Comparison of ENCODE assay signal across 1 cellular context in the genomic region with DNA sequence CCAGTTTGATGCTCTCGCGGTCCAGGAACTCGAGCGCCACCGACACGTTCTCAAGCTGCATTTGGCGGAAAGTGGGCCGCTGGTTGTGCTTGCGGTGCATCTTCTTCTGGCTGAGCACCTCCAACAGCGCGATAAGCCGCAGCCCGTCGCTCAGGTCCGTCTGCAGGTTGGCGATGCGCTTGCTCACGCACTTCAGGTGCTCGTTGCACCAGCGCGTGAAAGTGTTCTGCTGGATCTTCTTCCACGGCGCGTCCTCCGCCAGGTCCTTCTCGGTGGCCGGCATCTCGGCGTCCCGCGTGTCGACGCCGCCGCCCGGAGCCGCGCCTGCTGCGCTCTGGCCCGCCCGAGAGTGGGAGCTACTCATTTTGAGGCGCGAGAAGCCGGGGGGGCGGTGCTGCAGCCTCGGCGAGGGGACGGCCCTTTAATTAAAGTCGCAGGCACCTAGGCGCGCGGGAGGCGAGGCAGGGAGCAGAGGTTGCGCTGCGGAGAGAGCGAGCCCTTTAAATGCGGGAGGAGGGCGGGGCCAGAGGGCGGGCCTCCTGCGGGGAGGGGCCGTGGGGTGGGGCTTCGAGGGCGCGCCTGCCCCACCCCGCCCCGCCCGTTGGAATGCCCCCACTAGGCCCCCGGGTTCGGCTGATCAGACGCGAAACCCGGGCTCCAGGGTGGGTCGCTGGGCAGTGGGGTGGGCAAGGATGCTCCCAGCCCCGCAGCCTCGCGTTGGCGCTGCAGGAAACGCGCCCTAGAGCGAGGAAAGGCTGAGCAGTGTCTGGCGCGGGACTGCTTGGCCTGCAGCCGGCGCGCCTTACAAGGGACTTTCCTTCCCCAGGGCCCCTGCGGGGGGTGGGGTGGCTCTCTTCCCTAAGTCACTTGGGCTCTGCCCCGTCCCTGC.
A peak's percentile ranks its signal among the peaks of the same experiment; 100 is the strongest.
TF ChIP-seq lines count a peak whose summit lies in the region.

No MANE protein-coding gene starts in this region.

TF ChIP-seq in HEK293, 187 proteins besides CTCF, POLR2A, EP300 and RAD21 (continued from another document):
- TF ChIP-seq, protein P1, sequence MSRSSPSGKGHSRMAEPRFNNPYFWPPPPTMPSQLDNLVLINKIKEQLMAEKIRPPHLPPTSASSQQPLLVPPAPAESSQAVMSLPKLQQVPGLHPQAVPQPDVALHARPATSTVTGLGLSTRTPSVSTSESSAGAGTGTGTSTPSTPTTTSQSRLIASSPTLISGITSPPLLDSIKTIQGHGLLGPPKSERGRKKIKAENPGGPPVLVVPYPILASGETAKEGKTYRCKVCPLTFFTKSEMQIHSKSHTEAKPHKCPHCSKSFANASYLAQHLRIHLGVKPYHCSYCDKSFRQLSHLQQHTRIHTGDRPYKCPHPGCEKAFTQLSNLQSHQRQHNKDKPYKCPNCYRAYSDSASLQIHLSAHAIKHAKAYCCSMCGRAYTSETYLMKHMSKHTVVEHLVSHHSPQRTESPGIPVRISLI (tag by site-specific recombination; IDR thresholded peaks at IDR 0.05) = no peak
- TF ChIP-seq OSR2 (tag by site-specific recombination; IDR thresholded peaks at IDR 0.05) = no peak
- TF ChIP-seq ZNF623 (tag by site-specific recombination; IDR thresholded peaks at IDR 0.05) = no peak
- no peak for TF ChIP-seq ZNF239 (tag by site-specific recombination; IDR thresholded peaks at IDR 0.05)
- TF ChIP-seq, protein P2, sequence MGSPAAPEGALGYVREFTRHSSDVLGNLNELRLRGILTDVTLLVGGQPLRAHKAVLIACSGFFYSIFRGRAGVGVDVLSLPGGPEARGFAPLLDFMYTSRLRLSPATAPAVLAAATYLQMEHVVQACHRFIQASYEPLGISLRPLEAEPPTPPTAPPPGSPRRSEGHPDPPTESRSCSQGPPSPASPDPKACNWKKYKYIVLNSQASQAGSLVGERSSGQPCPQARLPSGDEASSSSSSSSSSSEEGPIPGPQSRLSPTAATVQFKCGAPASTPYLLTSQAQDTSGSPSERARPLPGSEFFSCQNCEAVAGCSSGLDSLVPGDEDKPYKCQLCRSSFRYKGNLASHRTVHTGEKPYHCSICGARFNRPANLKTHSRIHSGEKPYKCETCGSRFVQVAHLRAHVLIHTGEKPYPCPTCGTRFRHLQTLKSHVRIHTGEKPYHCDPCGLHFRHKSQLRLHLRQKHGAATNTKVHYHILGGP (tag by site-specific recombination; IDR thresholded peaks at IDR 0.05) = no peak
- no peak for TF ChIP-seq ZNF529 (tag by site-specific recombination; IDR thresholded peaks at IDR 0.05; ENCODE audit: insufficient replicate concordance)
- peak; percentile 90 for TF ChIP-seq ZBTB8A (tag by site-specific recombination; IDR thresholded peaks at IDR 0.05)
- no peak for TF ChIP-seq HOXC10 (CRISPR knock-in tag; IDR thresholded peaks at IDR 0.05)
- TF ChIP-seq, protein P3, sequence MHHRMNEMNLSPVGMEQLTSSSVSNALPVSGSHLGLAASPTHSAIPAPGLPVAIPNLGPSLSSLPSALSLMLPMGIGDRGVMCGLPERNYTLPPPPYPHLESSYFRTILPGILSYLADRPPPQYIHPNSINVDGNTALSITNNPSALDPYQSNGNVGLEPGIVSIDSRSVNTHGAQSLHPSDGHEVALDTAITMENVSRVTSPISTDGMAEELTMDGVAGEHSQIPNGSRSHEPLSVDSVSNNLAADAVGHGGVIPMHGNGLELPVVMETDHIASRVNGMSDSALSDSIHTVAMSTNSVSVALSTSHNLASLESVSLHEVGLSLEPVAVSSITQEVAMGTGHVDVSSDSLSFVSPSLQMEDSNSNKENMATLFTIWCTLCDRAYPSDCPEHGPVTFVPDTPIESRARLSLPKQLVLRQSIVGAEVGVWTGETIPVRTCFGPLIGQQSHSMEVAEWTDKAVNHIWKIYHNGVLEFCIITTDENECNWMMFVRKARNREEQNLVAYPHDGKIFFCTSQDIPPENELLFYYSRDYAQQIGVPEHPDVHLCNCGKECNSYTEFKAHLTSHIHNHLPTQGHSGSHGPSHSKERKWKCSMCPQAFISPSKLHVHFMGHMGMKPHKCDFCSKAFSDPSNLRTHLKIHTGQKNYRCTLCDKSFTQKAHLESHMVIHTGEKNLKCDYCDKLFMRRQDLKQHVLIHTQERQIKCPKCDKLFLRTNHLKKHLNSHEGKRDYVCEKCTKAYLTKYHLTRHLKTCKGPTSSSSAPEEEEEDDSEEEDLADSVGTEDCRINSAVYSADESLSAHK (tag by site-specific recombination; IDR thresholded peaks at IDR 0.05) = peak; percentile 51; the same call in 1 of the 2 replicates
- no peak for TF ChIP-seq ZNF184 (tag by site-specific recombination; IDR thresholded peaks at IDR 0.05)
- TF ChIP-seq ZSCAN23 (tag by site-specific recombination; IDR thresholded peaks at IDR 0.05) = no peak
- TF ChIP-seq ZNF114 (tag by site-specific recombination; IDR thresholded peaks at IDR 0.05) = no peak
- no peak for TF ChIP-seq ZNF792 (tag by site-specific recombination; IDR thresholded peaks at IDR 0.05)
- no peak for TF ChIP-seq ZNF138 (tag by site-specific recombination; IDR thresholded peaks at IDR 0.05; ENCODE audit: borderline replicate concordance)
- TF ChIP-seq, protein P4, sequence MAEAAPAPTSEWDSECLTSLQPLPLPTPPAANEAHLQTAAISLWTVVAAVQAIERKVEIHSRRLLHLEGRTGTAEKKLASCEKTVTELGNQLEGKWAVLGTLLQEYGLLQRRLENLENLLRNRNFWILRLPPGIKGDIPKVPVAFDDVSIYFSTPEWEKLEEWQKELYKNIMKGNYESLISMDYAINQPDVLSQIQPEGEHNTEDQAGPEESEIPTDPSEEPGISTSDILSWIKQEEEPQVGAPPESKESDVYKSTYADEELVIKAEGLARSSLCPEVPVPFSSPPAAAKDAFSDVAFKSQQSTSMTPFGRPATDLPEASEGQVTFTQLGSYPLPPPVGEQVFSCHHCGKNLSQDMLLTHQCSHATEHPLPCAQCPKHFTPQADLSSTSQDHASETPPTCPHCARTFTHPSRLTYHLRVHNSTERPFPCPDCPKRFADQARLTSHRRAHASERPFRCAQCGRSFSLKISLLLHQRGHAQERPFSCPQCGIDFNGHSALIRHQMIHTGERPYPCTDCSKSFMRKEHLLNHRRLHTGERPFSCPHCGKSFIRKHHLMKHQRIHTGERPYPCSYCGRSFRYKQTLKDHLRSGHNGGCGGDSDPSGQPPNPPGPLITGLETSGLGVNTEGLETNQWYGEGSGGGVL (tag by site-specific recombination; IDR thresholded peaks at IDR 0.05) = peak; percentile 15; the same call in 1 of the 2 replicates
- TF ChIP-seq, protein P5, sequence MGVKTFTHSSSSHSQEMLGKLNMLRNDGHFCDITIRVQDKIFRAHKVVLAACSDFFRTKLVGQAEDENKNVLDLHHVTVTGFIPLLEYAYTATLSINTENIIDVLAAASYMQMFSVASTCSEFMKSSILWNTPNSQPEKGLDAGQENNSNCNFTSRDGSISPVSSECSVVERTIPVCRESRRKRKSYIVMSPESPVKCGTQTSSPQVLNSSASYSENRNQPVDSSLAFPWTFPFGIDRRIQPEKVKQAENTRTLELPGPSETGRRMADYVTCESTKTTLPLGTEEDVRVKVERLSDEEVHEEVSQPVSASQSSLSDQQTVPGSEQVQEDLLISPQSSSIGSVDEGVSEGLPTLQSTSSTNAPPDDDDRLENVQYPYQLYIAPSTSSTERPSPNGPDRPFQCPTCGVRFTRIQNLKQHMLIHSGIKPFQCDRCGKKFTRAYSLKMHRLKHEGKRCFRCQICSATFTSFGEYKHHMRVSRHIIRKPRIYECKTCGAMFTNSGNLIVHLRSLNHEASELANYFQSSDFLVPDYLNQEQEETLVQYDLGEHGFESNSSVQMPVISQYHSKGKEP (tag by site-specific recombination; IDR thresholded peaks at IDR 0.05) = no peak
- TF ChIP-seq ZNF140 (tag by site-specific recombination; IDR thresholded peaks at IDR 0.05) = no peak
- peak; percentile 91; the same call in 1 of the 2 replicates for TF ChIP-seq GLI4 (tag by site-specific recombination; IDR thresholded peaks at IDR 0.05)
- no peak for TF ChIP-seq MZF1 (tag by site-specific recombination; IDR thresholded peaks at IDR 0.05; ENCODE audit: borderline replicate concordance)
TF ChIP-seq in HEK293: peak in this region for 65.
